ENCODE assay signal across 1 cellular context in the genomic region with DNA sequence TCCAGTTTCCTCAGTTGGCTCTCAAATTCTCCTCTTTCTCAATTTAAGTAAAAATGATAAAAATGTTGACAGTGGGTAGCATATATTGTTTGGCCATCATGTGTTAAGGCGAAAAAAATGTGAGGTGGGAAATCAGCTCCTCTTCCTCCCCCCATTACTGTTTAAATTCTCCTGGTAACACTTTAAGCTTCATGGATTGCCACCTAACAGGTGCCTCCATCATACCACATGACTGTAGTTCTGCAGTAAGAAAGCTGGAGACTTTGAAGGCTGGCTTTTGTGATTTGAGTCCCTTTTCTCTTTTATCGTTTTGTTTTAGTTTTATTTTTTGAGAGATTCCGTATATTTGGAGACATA.
TF ChIP-seq lines count a peak whose summit lies in the region.

No MANE protein-coding gene starts in this region.

TF ChIP-seq in H1, 55 proteins besides CTCF, POLR2A, EP300 and RAD21:
- TF ChIP-seq PHF8 (conservative IDR thresholded peaks at IDR 0.05; ENCODE audit: low read depth, low read length) (no peak), HDAC2 (IDR thresholded peaks at IDR 0.05; ENCODE audit: borderline replicate concordance in 1 of 2, low read depth in 2 of 2, low read length in 2 of 2) (no peak), SIX5 (IDR thresholded peaks at IDR 0.05; ENCODE audit: low read depth, low read length) (no peak), FOSL1 (IDR thresholded peaks at IDR 0.05; ENCODE audit: insufficient read depth, low read depth, low read length) (no peak), TCF12 (IDR thresholded peaks at IDR 0.05; ENCODE audit: low read depth, low read length) (no peak), KDM5A (IDR thresholded peaks at IDR 0.05; ENCODE audit: low read length) (no peak), MAX (IDR thresholded peaks at IDR 0.05) (no peak), BCL11A (IDR thresholded peaks at IDR 0.05; ENCODE audit: low read depth in 2 of 2, low read length in 2 of 2) (no peak), SP4 (IDR thresholded peaks at IDR 0.05; ENCODE audit: low read length) (no peak), SUZ12 (IDR thresholded peaks at IDR 0.05; ENCODE audit: low read length) (no peak), JUN (IDR thresholded peaks at IDR 0.05; ENCODE audit: low read depth, low read length) (no peak), GTF2F1 (IDR thresholded peaks at IDR 0.05; ENCODE audit: borderline replicate concordance, low read depth, low read length) (no peak), HDAC6 (IDR thresholded peaks at IDR 0.05; ENCODE audit: low read depth, low read length) (no peak), ZNF274 (IDR thresholded peaks at IDR 0.05; ENCODE audit: borderline replicate concordance, extremely low read depth, low read length) (no peak), BRCA1 (IDR thresholded peaks at IDR 0.05; ENCODE audit: low read depth, low read length) (no peak), TEAD4 (IDR thresholded peaks at IDR 0.05; ENCODE audit: low read depth, low read length) (no peak), POLR2AphosphoS5 (IDR thresholded peaks at IDR 0.05; ENCODE audit: low read depth, low read length) (no peak)
- TF ChIP-seq, protein P1, sequence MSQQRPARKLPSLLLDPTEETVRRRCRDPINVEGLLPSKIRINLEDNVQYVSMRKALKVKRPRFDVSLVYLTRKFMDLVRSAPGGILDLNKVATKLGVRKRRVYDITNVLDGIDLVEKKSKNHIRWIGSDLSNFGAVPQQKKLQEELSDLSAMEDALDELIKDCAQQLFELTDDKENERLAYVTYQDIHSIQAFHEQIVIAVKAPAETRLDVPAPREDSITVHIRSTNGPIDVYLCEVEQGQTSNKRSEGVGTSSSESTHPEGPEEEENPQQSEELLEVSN (IDR thresholded peaks at IDR 0.05), result no peak
- TF ChIP-seq, protein P2, sequence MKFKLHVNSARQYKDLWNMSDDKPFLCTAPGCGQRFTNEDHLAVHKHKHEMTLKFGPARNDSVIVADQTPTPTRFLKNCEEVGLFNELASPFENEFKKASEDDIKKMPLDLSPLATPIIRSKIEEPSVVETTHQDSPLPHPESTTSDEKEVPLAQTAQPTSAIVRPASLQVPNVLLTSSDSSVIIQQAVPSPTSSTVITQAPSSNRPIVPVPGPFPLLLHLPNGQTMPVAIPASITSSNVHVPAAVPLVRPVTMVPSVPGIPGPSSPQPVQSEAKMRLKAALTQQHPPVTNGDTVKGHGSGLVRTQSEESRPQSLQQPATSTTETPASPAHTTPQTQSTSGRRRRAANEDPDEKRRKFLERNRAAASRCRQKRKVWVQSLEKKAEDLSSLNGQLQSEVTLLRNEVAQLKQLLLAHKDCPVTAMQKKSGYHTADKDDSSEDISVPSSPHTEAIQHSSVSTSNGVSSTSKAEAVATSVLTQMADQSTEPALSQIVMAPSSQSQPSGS (IDR thresholded peaks at IDR 0.05; ENCODE audit: low read length), result no peak
- TF ChIP-seq, protein P3, sequence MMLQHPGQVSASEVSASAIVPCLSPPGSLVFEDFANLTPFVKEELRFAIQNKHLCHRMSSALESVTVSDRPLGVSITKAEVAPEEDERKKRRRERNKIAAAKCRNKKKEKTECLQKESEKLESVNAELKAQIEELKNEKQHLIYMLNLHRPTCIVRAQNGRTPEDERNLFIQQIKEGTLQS (IDR thresholded peaks at IDR 0.05; ENCODE audit: insufficient read depth, low read depth, low read length), result no peak
